8 cellular contexts compared by ENCODE assay signal in genomic region chr9:38065369-38066075, GRCh38. TPM values are rescaled to one million over a fixed set of nuclear protein-coding genes. Genes with fewer than 3 reads are reported as not detected.
DNase-seq lines count a peak whose midpoint lies in the region; ATAC-seq and TF ChIP-seq lines count a peak whose summit lies in the region.

No MANE protein-coding gene starts in this region.

- peak in 1 of 10 donors; percentile 31 for DNase-seq in dorsolateral prefrontal cortex
- no peak for DNase-seq in skeletal muscle cell (ENCODE audit: low read depth)
- DNase-seq in T1000 (lab: John Stamatoyannopoulos, UW) = no peak
- no peak for DNase-seq in NCI-H2029 treated with DMSO at 0.1 percent for 48 hours (lab: John Stamatoyannopoulos, UW)
- no peak for DNase-seq in SK-N-DZ (ENCODE audit: low spot score)
- DNase-seq in KBM-7 = no peak

- no peak for TF ChIP-seq CTCF in dorsolateral prefrontal cortex (IDR thresholded peaks at IDR 0.05 in 54 of 56, conservative IDR thresholded peaks at IDR 0.05 in 2 of 56; ENCODE audit: low read depth in 1 of 56, partially characterized antibody in 56 of 56)

- in situ Hi-C loops in KBM-7 (cut with MboI; ENCODE audit: low pct_unique_long_range_greater_than_20kb, low sequenced_read_pairs) = loop anchor here (10.0 kb wide), 1 partner anchor 161 kb away; the partner anchor contains the start of gene SLC25A51

- peak overlapping the region in 51 of 59 donors; percentile 0 to 98 (median 89) for H3K4me3 ChIP-seq in dorsolateral prefrontal cortex
- peak overlapping the region; percentile 77 for H3K4me3 ChIP-seq in skeletal muscle cell (ENCODE audit: low read depth, low read length)

- H3K27ac ChIP-seq in dorsolateral prefrontal cortex = peak overlapping the region in 18 of 59 donors; percentile 5 to 98 (median 94)

- peak; percentile 48 for ATAC-seq in GM18907 (IDR thresholded peaks at IDR 0.05; ENCODE audit: unreplicated experiment)
- ATAC-seq in HG03060 (IDR thresholded peaks at IDR 0.05; ENCODE audit: low read depth, unreplicated experiment) = peak; percentile 29

- H3K27me3 ChIP-seq in dorsolateral prefrontal cortex = peaks cover 0 to 7% (median 0%) of the 10 kb centered on the region in 45 donors

- intact Hi-C loops in dorsolateral prefrontal cortex (cut with DNase I) = loop anchor here in 1 of 2 donors (5.0 kb wide), 1 partner anchor 113 kb away; no protein-coding TSS in a partner anchor

RNA-seq across cellular contexts. Expression of gene SHB, which starts 3.5 kb away (rescaled TPM):
- 10 to 100 TPM in 104 of 120 experiments, 1 to 10 TPM in 16; 6.0 to 49.5 (median 17.2) TPM for total RNA-seq in dorsolateral prefrontal cortex
- 8.5 and 9.6 TPM in 2 replicates for polyA plus RNA-seq in SK-N-DZ (2014; cell fraction: cytosol; rRNA removed)
- 5.3 and 5.8 TPM in 2 replicates for polyA plus RNA-seq in SK-N-DZ (2014; cell fraction: nucleus; rRNA removed)
